Comparison of ENCODE assay signal across 29 cellular contexts in the genomic region with DNA sequence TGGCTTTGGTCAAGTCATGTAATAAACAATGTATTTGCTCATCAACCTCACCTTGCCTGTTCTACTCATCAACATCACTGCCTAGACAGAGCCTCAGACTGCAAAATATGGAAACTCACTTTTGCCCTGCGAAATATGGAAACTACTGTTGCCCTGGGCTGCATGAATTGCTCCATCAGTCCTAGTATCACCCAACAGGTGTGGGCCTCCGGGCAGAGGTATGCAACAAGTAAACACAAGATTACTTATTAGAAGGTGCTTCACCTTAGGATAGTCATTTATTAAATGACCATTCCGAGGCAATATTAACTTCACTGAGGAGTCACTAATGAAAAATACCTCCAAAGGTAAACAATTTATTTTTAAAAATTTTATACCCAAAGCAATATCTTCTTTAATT.
"Had no signal": no experiment of that assay in that cellular context is flagged by ENCODE, and none has a peak within 500 bp of the region (broad histone marks: within the 10 kb centered on the region; RNA-seq: fewer than 3 reads in every experiment).

No MANE protein-coding gene starts in this region.

- H3K27ac Mint-ChIP-seq: activated CD4-positive, alpha-beta memory T cell treated with anti-CD3 and anti-CD28 coated beads, Interleukin-2, amount 10 ng/mL, durations not matched to agents 7 days and 5 days; activated CD4-positive, alpha-beta T cell treated with anti-CD3 and anti-CD28 coated beads, Interleukin-2, amount 10 ng/mL, durations not matched to agents 7 days and 5 days; activated naive CD4-positive, alpha-beta T cell treated with anti-CD3 and anti-CD28 coated beads, Interleukin-2, amount 10 ng/mL, durations not matched to agents 7 days and 5 days; activated naive CD4-positive, alpha-beta T cell treated with anti-CD3 and anti-CD28 coated beads, Interleukin-2, amount 50 U/mL, for 72 hours; activated naive CD8-positive, alpha-beta T cell treated with anti-CD3 and anti-CD28 coated beads, Interleukin-2, amount 10 ng/mL, durations not matched to agents 7 days and 5 days; activated T-cell treated with anti-CD3 and anti-CD28 coated beads, Interleukin-2, amount 50 U/mL, for 24 hours; activated T-cell treated with anti-CD3 and anti-CD28 coated beads, Interleukin-2, amount 50 U/mL, for 72 hours; dendritic cell treated with granulocyte-macrophage colony-stimulating factor and Interleukin-4, amounts not matched to agents 40 ng/mL and 50 ng/mL, for 4 days; endodermal cell; WTC11 had no signal

- H3K36me3 ChIP-seq: ascending aorta, brain microvascular endothelial cell, gastrocnemius medialis had no signal

- H3K4me1 ChIP-seq: ascending aorta, gastrocnemius medialis had no signal

- H3K27ac ChIP-seq: ascending aorta, brain microvascular endothelial cell, coronary artery, dorsolateral prefrontal cortex, gastrocnemius medialis, VCaP had no signal

- H3K27me3 Mint-ChIP-seq: activated CD4-positive, alpha-beta T cell treated with anti-CD3 and anti-CD28 coated beads, Interleukin-2, amount 10 ng/mL, durations not matched to agents 7 days and 5 days; activated naive CD4-positive, alpha-beta T cell treated with anti-CD3 and anti-CD28 coated beads, Interleukin-2, amount 10 ng/mL, durations not matched to agents 7 days and 5 days; activated naive CD8-positive, alpha-beta T cell treated with anti-CD3 and anti-CD28 coated beads, Interleukin-2, amount 10 ng/mL, durations not matched to agents 7 days and 5 days; activated T-cell treated with anti-CD3 and anti-CD28 coated beads, Interleukin-2, amount 50 U/mL, for 24 hours; dendritic cell treated with granulocyte-macrophage colony-stimulating factor and Interleukin-4, amounts not matched to agents 40 ng/mL and 50 ng/mL, for 4 days had no signal

- DNase-seq: activated CD4-positive, alpha-beta memory T cell treated with anti-CD3 and anti-CD28 coated beads, Interleukin-2, amount 10 ng/mL, durations not matched to agents 7 days and 5 days; activated CD4-positive, alpha-beta T cell treated with anti-CD3 and anti-CD28 coated beads for 1 hour; activated CD4-positive, alpha-beta T cell treated with anti-CD3 and anti-CD28 coated beads for 4 hours; activated CD4-positive, alpha-beta T cell treated with anti-CD3 and anti-CD28 coated beads, Interleukin-2, amount 10 ng/mL, durations not matched to agents 7 days and 5 days; activated CD4-positive, alpha-beta T cell treated with anti-CD3 and anti-CD28 coated beads, Interleukin-2, amount 50 U/mL, for 4 hours; activated CD8-positive, alpha-beta memory T cell treated with anti-CD3 and anti-CD28 coated beads, Interleukin-2, amount 50 U/mL, for 48 hours; activated gamma-delta T cell; activated naive CD4-positive, alpha-beta T cell; activated naive CD4-positive, alpha-beta T cell treated with anti-CD3 and anti-CD28 coated beads, Interleukin-2, amount 10 ng/mL, durations not matched to agents 7 days and 5 days; activated naive CD8-positive, alpha-beta T cell treated with anti-CD3 and anti-CD28 coated beads, Interleukin-2, amount 10 ng/mL, durations not matched to agents 7 days and 5 days; activated T-cell treated with anti-CD3 and anti-CD28 coated beads for 4 hours; activated T-cell treated with anti-CD3 and anti-CD28 coated beads, Interleukin-2, amount 50 U/mL, for 24 hours; activated T-cell treated with anti-CD3 and anti-CD28 coated beads, Interleukin-2, amount 50 U/mL, for 72 hours; brain microvascular endothelial cell; dorsolateral prefrontal cortex; effector memory CD4-positive, alpha-beta T cell; endodermal cell; foreskin fibroblast; gastrocnemius medialis; glutamatergic neuron; T-helper 2 cell had no signal

- H3K4me3 ChIP-seq: ascending aorta, coronary artery, dorsolateral prefrontal cortex, gastrocnemius medialis had no signal

- ATAC-seq: activated naive CD4-positive, alpha-beta T cell treated with anti-CD3 and anti-CD28 coated beads, Interleukin-2, amount 50 U/mL, for 72 hours; activated T-cell treated with anti-CD3 and anti-CD28 coated beads, Interleukin-2, amount 50 U/mL, for 72 hours; esophagus mucosa; gastrocnemius medialis; WTC11 had no signal

- H3K36me3 Mint-ChIP-seq: activated naive CD4-positive, alpha-beta T cell treated with anti-CD3 and anti-CD28 coated beads, Interleukin-2, amount 10 ng/mL, durations not matched to agents 7 days and 5 days; activated naive CD4-positive, alpha-beta T cell treated with anti-CD3 and anti-CD28 coated beads, Interleukin-2, amount 50 U/mL, for 72 hours; activated naive CD8-positive, alpha-beta T cell treated with anti-CD3 and anti-CD28 coated beads, Interleukin-2, amount 10 ng/mL, durations not matched to agents 7 days and 5 days; WTC11 had no signal

- H3K4me3 Mint-ChIP-seq: activated CD4-positive, alpha-beta memory T cell treated with anti-CD3 and anti-CD28 coated beads, Interleukin-2, amount 10 ng/mL, durations not matched to agents 7 days and 5 days; activated CD4-positive, alpha-beta T cell treated with anti-CD3 and anti-CD28 coated beads, Interleukin-2, amount 10 ng/mL, durations not matched to agents 7 days and 5 days; activated naive CD4-positive, alpha-beta T cell treated with anti-CD3 and anti-CD28 coated beads, Interleukin-2, amount 10 ng/mL, durations not matched to agents 7 days and 5 days; activated naive CD8-positive, alpha-beta T cell treated with anti-CD3 and anti-CD28 coated beads, Interleukin-2, amount 10 ng/mL, durations not matched to agents 7 days and 5 days; activated T-cell treated with anti-CD3 and anti-CD28 coated beads, Interleukin-2, amount 50 U/mL, for 24 hours; activated T-cell treated with anti-CD3 and anti-CD28 coated beads, Interleukin-2, amount 50 U/mL, for 72 hours; central memory CD8-positive, alpha-beta T cell; dendritic cell treated with granulocyte-macrophage colony-stimulating factor and Interleukin-4, amounts not matched to agents 40 ng/mL and 50 ng/mL, for 4 days; endodermal cell; WTC11 had no signal

- H3K9me3 ChIP-seq: ascending aorta, gastrocnemius medialis had no signal

- H3K9me3 Mint-ChIP-seq: activated CD4-positive, alpha-beta memory T cell treated with anti-CD3 and anti-CD28 coated beads, Interleukin-2, amount 10 ng/mL, durations not matched to agents 7 days and 5 days; activated CD4-positive, alpha-beta T cell treated with anti-CD3 and anti-CD28 coated beads, Interleukin-2, amount 10 ng/mL, durations not matched to agents 7 days and 5 days; activated naive CD4-positive, alpha-beta T cell treated with anti-CD3 and anti-CD28 coated beads, Interleukin-2, amount 10 ng/mL, durations not matched to agents 7 days and 5 days; activated naive CD4-positive, alpha-beta T cell treated with anti-CD3 and anti-CD28 coated beads, Interleukin-2, amount 50 U/mL, for 72 hours; activated naive CD8-positive, alpha-beta T cell treated with anti-CD3 and anti-CD28 coated beads, Interleukin-2, amount 10 ng/mL, durations not matched to agents 7 days and 5 days; activated T-cell treated with anti-CD3 and anti-CD28 coated beads, Interleukin-2, amount 50 U/mL, for 24 hours; activated T-cell treated with anti-CD3 and anti-CD28 coated beads, Interleukin-2, amount 50 U/mL, for 72 hours; dendritic cell treated with granulocyte-macrophage colony-stimulating factor and Interleukin-4, amounts not matched to agents 40 ng/mL and 50 ng/mL, for 4 days; endodermal cell; WTC11 had no signal

- H3K4me1 Mint-ChIP-seq: activated CD4-positive, alpha-beta memory T cell treated with anti-CD3 and anti-CD28 coated beads, Interleukin-2, amount 10 ng/mL, durations not matched to agents 7 days and 5 days; activated CD4-positive, alpha-beta T cell treated with anti-CD3 and anti-CD28 coated beads, Interleukin-2, amount 10 ng/mL, durations not matched to agents 7 days and 5 days; activated naive CD4-positive, alpha-beta T cell treated with anti-CD3 and anti-CD28 coated beads, Interleukin-2, amount 10 ng/mL, durations not matched to agents 7 days and 5 days; activated naive CD8-positive, alpha-beta T cell treated with anti-CD3 and anti-CD28 coated beads, Interleukin-2, amount 10 ng/mL, durations not matched to agents 7 days and 5 days; central memory CD8-positive, alpha-beta T cell; endodermal cell had no signal

- H3K27me3 ChIP-seq: ascending aorta, brain microvascular endothelial cell, dorsolateral prefrontal cortex, gastrocnemius medialis had no signal
